In genomic region chr1:42947137-42947536, GRCh38 we compare ENCODE assay signal across 13 cellular contexts. TPM values are rescaled to one million over a fixed set of nuclear protein-coding genes. Genes with fewer than 3 reads are reported as not detected.
A peak's percentile ranks its signal among the peaks of the same experiment; 100 is the strongest.
DNase-seq lines count a peak whose midpoint lies in the region; ATAC-seq, FAIRE-seq and TF ChIP-seq lines count a peak whose summit lies in the region.
"Had no signal": no experiment of that assay in that cellular context is flagged by ENCODE, and none has a peak within 500 bp of the region (broad histone marks: within the 10 kb centered on the region; RNA-seq: fewer than 3 reads in every experiment).

No MANE protein-coding gene starts in this region.

- H3K4me1 Mint-ChIP-seq in MCF 10A (ENCODE audit: insufficient read depth, unreplicated experiment), result peaks cover 60% of the 10 kb centered on the region
- H3K4me1 Mint-ChIP-seq in activated B cell treated with CpG ODN at 0.5 μM for 24 hours, result peaks cover 99% of the 10 kb centered on the region

- H3K4me2 ChIP-seq in keratinocyte (ENCODE audit: control insufficient read depth, extremely low read depth, insufficient read depth, low read depth, low read length), result peak overlapping the region; percentile 5

- H3K4me1 ChIP-seq in breast epithelium (peaks cover 18 to 47% of the 10 kb centered on the region in 2 donors), keratinocyte (ENCODE audit: control insufficient read depth, extremely low read depth, insufficient read depth, low read length) (peaks cover 98% of the 10 kb centered on the region), suprapubic skin (peaks cover 92% of the 10 kb centered on the region)

- CTCF ChIA-PET in MCF 10A (lab: Yijun Ruan, JAX), result interaction anchor here (0.6 to 2.2 kb wide), 6 partner anchors 8 to 179 kb away, joined by 3 to 8 read pairs (median 4); no protein-coding TSS in a partner anchor
- CTCF ChIA-PET in activated B cell treated with CpG ODN at 0.5 μM for 24 hours (lab: Charles Lee), result interaction anchor here (1.0 to 1.3 kb wide), 2 partner anchors 12 to 24 kb away, joined by 3 to 4 read pairs; no protein-coding TSS in a partner anchor

- DNase-seq in breast epithelium (ENCODE audit: low spot score in 2 of 2) (no peak), MCF 10A (ENCODE audit: unreplicated experiment) (no peak), activated B cell treated with CpG ODN at 0.5 μM for 24 hours (no peak), keratinocyte (ENCODE audit: low read depth, low spot score) (no peak), suprapubic skin (ENCODE audit: low spot score in 2 of 2) (no peak), head of caudate nucleus (no peak), activated gamma-delta T cell treated with Interleukin-2 at 50 U/mL for 16 hours (no peak), DMS153 treated with DMSO at 0.1 percent for 48 hours (lab: John Stamatoyannopoulos, UW; ENCODE audit: unreplicated experiment) (no peak)
- DNase-seq: activated CD4-positive, alpha-beta T cell treated with anti-CD3 and anti-CD28 coated beads, Interleukin-2, amount 50 U/mL, for 48 hours; anterior cingulate cortex; midbrain; NCI-H187 had no signal

- H3K4me3 Mint-ChIP-seq in MCF 10A (ENCODE audit: unreplicated experiment) (no peak overlapping the region), activated B cell treated with CpG ODN at 0.5 μM for 24 hours (no peak overlapping the region)

- dilution Hi-C loops in keratinocyte (cut with MboI; ENCODE audit: extremely low pct_ligation_motif_present, low sequenced_read_pairs), result no loop called here

- H3K36me3 Mint-ChIP-seq in MCF 10A (ENCODE audit: insufficient read depth, unreplicated experiment), result no peaks in the 10 kb centered on the region
- peaks cover 71% of the 10 kb centered on the region for H3K36me3 Mint-ChIP-seq in activated B cell treated with CpG ODN at 0.5 μM for 24 hours (ENCODE audit: low read depth)

- WGBS in suprapubic skin, result 58% methylated on average over 4 of the region's 4 CpGs

- intact Hi-C loops in breast epithelium (cut with DNase I; ENCODE audit: low total_unique reads), result no loop called here
- intact Hi-C loops in MCF 10A (cut with micrococcal nuclease), result no loop called here
- intact Hi-C loops in activated B cell treated with CpG ODN at 0.5 μM for 24 hours (cut with micrococcal nuclease), result no loop called here
- intact Hi-C loops in head of caudate nucleus (cut with DNase I), result no loop called here

- TF ChIP-seq CTCF in breast epithelium (IDR thresholded peaks at IDR 0.05) (no peak), MCF 10A (IDR thresholded peaks at IDR 0.05; ENCODE audit: unreplicated experiment) (no peak), activated B cell treated with CpG ODN at 0.5 μM for 24 hours (IDR thresholded peaks at IDR 0.05) (no peak), keratinocyte (optimal IDR thresholded peaks at IDR 0.05 in 1 of 3, IDR thresholded peaks at IDR 0.05 in 1 of 3, conservative IDR thresholded peaks at IDR 0.05 in 1 of 3; ENCODE audit: extremely low read depth in 1 of 3, insufficient read depth in 2 of 3, low read length in 3 of 3) (no peak), suprapubic skin (IDR thresholded peaks at IDR 0.05) (no peak)

- TF ChIP-seq POLR2A in breast epithelium (IDR thresholded peaks at IDR 0.05) (no peak), suprapubic skin (IDR thresholded peaks at IDR 0.05) (no peak)

- no peak overlapping the region for H3K27ac Mint-ChIP-seq in MCF 10A (ENCODE audit: low read depth, unreplicated experiment)
- peak overlapping the region; percentile 91 for H3K27ac Mint-ChIP-seq in activated B cell treated with CpG ODN at 0.5 μM for 24 hours

- no TSS peak for BruUV-seq in MCF 10A (replicated peaks; lab: Mats Ljungman, UMichigan)

- H3K9me3 ChIP-seq in breast epithelium, result no peaks in the 10 kb centered on the region
- H3K9me3 ChIP-seq in keratinocyte (ENCODE audit: control insufficient read depth, low read depth, low read length), result no peaks in the 10 kb centered on the region
- H3K9me3 ChIP-seq in suprapubic skin, result no peaks in the 10 kb centered on the region

- H3K36me3 ChIP-seq in breast epithelium, result no peaks in the 10 kb centered on the region
- peaks cover 34 to 46% of the 10 kb centered on the region in 2 experiments for H3K36me3 ChIP-seq in keratinocyte (ENCODE audit: control insufficient read depth in 2 of 2, extremely low read depth in 1 of 2, insufficient read depth in 2 of 2, low read length in 2 of 2)
- peaks cover 5% of the 10 kb centered on the region for H3K36me3 ChIP-seq in suprapubic skin

- peaks cover 25% of the 10 kb centered on the region for H4K20me1 ChIP-seq in keratinocyte (ENCODE audit: control insufficient read depth, extremely low read depth, insufficient read depth, low read length)

- no peak for FAIRE-seq in keratinocyte (lab: Jason Lieb, UNC)
- FAIRE-seq: urothelium cell line had no signal

- H3K27ac ChIP-seq in breast epithelium (peak overlapping the region; percentile 59 to 90), keratinocyte (ENCODE audit: control insufficient read depth, insufficient read depth, low read length) (peak overlapping the region; percentile 53), suprapubic skin (peak overlapping the region; percentile 40)

- H3K4me3 ChIP-seq in breast epithelium (no peak overlapping the region), keratinocyte (ENCODE audit: control insufficient read depth in 2 of 3, extremely low read depth in 1 of 3, insufficient read depth in 2 of 3, low read depth in 1 of 3, low read length in 3 of 3) (no peak overlapping the region), suprapubic skin (no peak overlapping the region)

- POLR2A ChIA-PET in MCF 10A (lab: Yijun Ruan, JAX), result interaction anchor here (1.0 to 2.1 kb wide), 6 partner anchors 10 to 25 kb away, joined by 3 to 10 read pairs (median 4); no protein-coding TSS in a partner anchor
- POLR2A ChIA-PET in activated B cell treated with CpG ODN at 0.5 μM for 24 hours (lab: Charles Lee), result interaction anchor here (1.9 to 26.4 kb wide), 5 partner anchors 5 to 100 kb away, joined by 7 to 694 read pairs (median 442); partner anchors contain the start of gene SLC2A1

- H3K9me1 ChIP-seq in keratinocyte (ENCODE audit: control insufficient read depth, extremely low read depth, insufficient read depth, low read length), result peaks cover 4% of the 10 kb centered on the region

- no peak for ATAC-seq in activated B cell treated with CpG ODN at 0.5 μM for 24 hours (ENCODE audit: low read depth)

- H3K27me3 Mint-ChIP-seq in MCF 10A (ENCODE audit: insufficient read depth, unreplicated experiment) (no peaks in the 10 kb centered on the region), activated B cell treated with CpG ODN at 0.5 μM for 24 hours (no peaks in the 10 kb centered on the region)

- TF ChIP-seq EP300 in suprapubic skin (IDR thresholded peaks at IDR 0.05), result no peak

- peak overlapping the region; percentile 1 for H3K9ac ChIP-seq in keratinocyte (ENCODE audit: control insufficient read depth, extremely low read depth, insufficient read depth, low read length)

- no peak overlapping the region for H2AFZ ChIP-seq in keratinocyte (ENCODE audit: control insufficient read depth, low read length)

- H3K9me3 Mint-ChIP-seq in MCF 10A (ENCODE audit: unreplicated experiment), result no peaks in the 10 kb centered on the region
- H3K9me3 Mint-ChIP-seq in activated B cell treated with CpG ODN at 0.5 μM for 24 hours, result no peaks in the 10 kb centered on the region

- H3K79me2 ChIP-seq in keratinocyte (ENCODE audit: control insufficient read depth, insufficient read depth, low read length), result peaks cover 84% of the 10 kb centered on the region

- H3K27me3 ChIP-seq in breast epithelium (no peaks in the 10 kb centered on the region), keratinocyte (ENCODE audit: control insufficient read depth, extremely low read depth, insufficient read depth, low read length) (no peaks in the 10 kb centered on the region), suprapubic skin (no peaks in the 10 kb centered on the region)

RNA-seq across cellular contexts. Expression of gene SLC2A1, which starts 11.5 kb away (rescaled TPM):
- 10 to 100 TPM; 29.5 to 78.9 (median 42.1) TPM for total RNA-seq in breast epithelium
- 87.5 and 95.0 TPM in 2 replicates for total RNA-seq in MCF 10A (2022)
- total RNA-seq in activated B cell treated with CpG ODN at 0.5 μM for 24 hours, result 105 and 117 TPM in 2 replicates
- polyA plus RNA-seq in keratinocyte, result 580 to 1,115 TPM (median 689 TPM) in 3 replicates
- 202 TPM for polyA plus RNA-seq in keratinocyte (2011; ENCODE audit: low read depth)
- 275 and 321 TPM in 2 replicates for polyA plus RNA-seq in keratinocyte (2011; cell fraction: cytosol; rRNA removed)
- polyA plus RNA-seq in keratinocyte (2011; cell fraction: nucleus; rRNA removed), result 1,814 and 2,318 TPM in 2 replicates
- 844 and 1,046 TPM in 2 replicates for polyA plus RNA-seq in keratinocyte (2012; ENCODE audit: low replicate concordance)
- polyA minus RNA-seq in keratinocyte, result 817 to 1,377 TPM (median 1,072 TPM) in 3 replicates
- 724 TPM for polyA minus RNA-seq in keratinocyte (2011; cell fraction: cytosol; rRNA and poly(A)+ RNA removed)
- 1,644 and 2,001 TPM in 2 replicates for polyA minus RNA-seq in keratinocyte (2011; cell fraction: nucleus; rRNA and poly(A)+ RNA removed)
- total RNA-seq in suprapubic skin, result 1,000 to 10,000 TPM in 1 of 4 donors, 100 to 1,000 TPM in 3; 466 to 1,239 (median 686) TPM
